In genomic region chr2:23293756-23294155, GRCh38 we compare ENCODE assay signal across 11 cellular contexts.
"Had no signal": no experiment of that assay in that cellular context is flagged by ENCODE, and none has a peak within 500 bp of the region (broad histone marks: within the 10 kb centered on the region; RNA-seq: fewer than 3 reads in every experiment).

No MANE protein-coding gene starts in this region.

- H3K9me3 ChIP-seq: tibial nerve had no signal

- H3K36me3 ChIP-seq: tibial nerve had no signal

- H3K4me3 ChIP-seq: smooth muscle cell, tibial nerve had no signal

- DNase-seq: activated CD4-positive, alpha-beta T cell treated with anti-CD3 and anti-CD28 coated beads for 48 hours; activated naive CD4-positive, alpha-beta T cell treated with anti-CD3 and anti-CD28 coated beads for 36 hours; caudate nucleus; cortex of kidney; effector memory CD4-positive, alpha-beta T cell; glutamatergic neuron; retina; T-helper 1 cell had no signal

- H3K4me1 ChIP-seq: parathyroid adenoma had no signal

- H3K27me3 ChIP-seq: tibial nerve had no signal

- H3K27ac ChIP-seq: parathyroid adenoma, tibial nerve had no signal
